Comparison of ENCODE assay signal across 12 cellular contexts in genomic region chrX:38811515-38812239, GRCh38. TPM values are rescaled to one million over a fixed set of nuclear protein-coding genes. Genes with fewer than 3 reads are reported as not detected.
DNase-seq lines count a peak whose midpoint lies in the region; ATAC-seq and TF ChIP-seq lines count a peak whose summit lies in the region.
"Had no signal": no experiment of that assay in that cellular context is flagged by ENCODE, and none has a peak within 500 bp of the region (broad histone marks: within the 10 kb centered on the region; RNA-seq: fewer than 3 reads in every experiment).

No MANE protein-coding gene starts in this region.

- H3K36me3 ChIP-seq in DND-41 (ENCODE audit: insufficient read depth, low read length), result peaks cover 4% of the 10 kb centered on the region
- no peaks in the 10 kb centered on the region for H3K36me3 ChIP-seq in KMS-11 (ENCODE audit: insufficient read depth)
- H3K36me3 ChIP-seq in adipocyte (ENCODE audit: control insufficient read depth, insufficient read depth, low read length, severe bottlenecking), result no peaks in the 10 kb centered on the region
- no peaks in the 10 kb centered on the region for H3K36me3 ChIP-seq in mesendoderm (ENCODE audit: control insufficient read depth, insufficient read depth, low read length)
- H3K36me3 ChIP-seq: neural progenitor cell, Peyer's patch had no signal

- no peaks in the 10 kb centered on the region for H3K79me1 ChIP-seq in mesendoderm (ENCODE audit: low read length)

- no peak overlapping the region for H4K8ac ChIP-seq in mesendoderm (ENCODE audit: low read depth, low read length)

- H3K18ac ChIP-seq in mesendoderm (ENCODE audit: low read length), result no peak overlapping the region

- no peak overlapping the region for H2AK5ac ChIP-seq in mesendoderm (ENCODE audit: low read length)

- H3K27ac Mint-ChIP-seq in CD14-positive monocyte, result no peak overlapping the region
- H3K27ac Mint-ChIP-seq: neural progenitor cell had no signal

- no peak overlapping the region for H3K4me3 Mint-ChIP-seq in CD14-positive monocyte
- H3K4me3 Mint-ChIP-seq: neural progenitor cell had no signal

- DNase-seq in DND-41, result no peak
- DNase-seq in adipocyte (ENCODE audit: low read depth), result peak; percentile 9
- peak; percentile 35 for DNase-seq in mesendoderm
- DNase-seq in NCI-H446 treated with DMSO at 0.1 percent for 48 hours (lab: John Stamatoyannopoulos, UW), result no peak
- no peak for DNase-seq in CD14-positive monocyte (ENCODE audit: low spot score)
- DNase-seq: aorta, DMS53, Peyer's patch had no signal

- H4K5ac ChIP-seq in mesendoderm (ENCODE audit: low read length), result no peak overlapping the region

- no peaks in the 10 kb centered on the region for H3K27me3 ChIP-seq in DND-41 (ENCODE audit: insufficient read depth, low read length, poor library complexity)
- no peaks in the 10 kb centered on the region for H3K27me3 ChIP-seq in KMS-11 (ENCODE audit: insufficient read depth, low read depth)
- H3K27me3 ChIP-seq in adipocyte (replicated peaks; ENCODE audit: control insufficient read depth, insufficient read depth, low read length), result no peaks in the 10 kb centered on the region
- no peaks in the 10 kb centered on the region for H3K27me3 ChIP-seq in mesendoderm (ENCODE audit: insufficient read depth, low read length, poor library complexity)
- H3K27me3 ChIP-seq: neural progenitor cell, Peyer's patch had no signal

- peaks cover 0 to 2% (median 0%) of the 10 kb centered on the region in 7 donors for H3K9me3 Mint-ChIP-seq in CD14-positive monocyte

- H3K4me3 ChIP-seq in DND-41 (ENCODE audit: low read depth in 1 of 2, low read length in 2 of 2), result no peak overlapping the region
- no peak overlapping the region for H3K4me3 ChIP-seq in KMS-11 (IDR thresholded peaks at IDR 0.05; ENCODE audit: insufficient read depth, low read depth, low read length)
- H3K4me3 ChIP-seq in adipocyte (ENCODE audit: low read length), result no peak overlapping the region
- H3K4me3 ChIP-seq in mesendoderm (ENCODE audit: low read length), result no peak overlapping the region
- H3K4me3 ChIP-seq: neural progenitor cell, Peyer's patch had no signal

- no peak overlapping the region for H3K56ac ChIP-seq in mesendoderm (ENCODE audit: low read length)

- no peak overlapping the region for H2BK5ac ChIP-seq in mesendoderm (ENCODE audit: low read length)

- ATAC-seq in DND-41 (ENCODE audit: insufficient read depth, low read depth), result no peak
- no peak for ATAC-seq in GM18520 (IDR thresholded peaks at IDR 0.05; ENCODE audit: unreplicated experiment)
- ATAC-seq: esophagus mucosa had no signal

- peaks cover 9% of the 10 kb centered on the region for H3K79me2 ChIP-seq in DND-41 (ENCODE audit: insufficient read depth, low read length)
- H3K79me2 ChIP-seq in KMS-11 (ENCODE audit: insufficient read depth, low read depth), result peaks cover 9% of the 10 kb centered on the region
- H3K79me2 ChIP-seq in mesendoderm (ENCODE audit: control insufficient read depth, insufficient read depth, low read length), result peaks cover 2% of the 10 kb centered on the region

- H2BK120ac ChIP-seq in mesendoderm (ENCODE audit: low read depth, low read length), result no peak overlapping the region

- no peak overlapping the region for H3K9ac ChIP-seq in DND-41 (ENCODE audit: low read depth, low read length)
- H3K9ac ChIP-seq in KMS-11, result no peak overlapping the region
- H3K9ac ChIP-seq in adipocyte (ENCODE audit: low read length), result no peak overlapping the region
- H3K9ac ChIP-seq in mesendoderm (ENCODE audit: low read length), result no peak overlapping the region
- H3K9ac ChIP-seq: neural progenitor cell had no signal

- peaks cover 0 to 4% of the 10 kb centered on the region in 2 donors for H3K36me3 Mint-ChIP-seq in CD14-positive monocyte
- H3K36me3 Mint-ChIP-seq: neural progenitor cell had no signal

- peaks cover 0 to 1% (median 0%) of the 10 kb centered on the region in 3 donors for H3K27me3 Mint-ChIP-seq in CD14-positive monocyte (ENCODE audit: low read depth in 3 of 3)

- no peak overlapping the region for H2BK15ac ChIP-seq in mesendoderm (replicated peaks; ENCODE audit: low read depth)

- H3K4me1 Mint-ChIP-seq in CD14-positive monocyte, result peaks cover 43% of the 10 kb centered on the region

- peaks cover 64% of the 10 kb centered on the region for H3K4me1 ChIP-seq in DND-41 (ENCODE audit: insufficient read depth, low read length)
- peaks cover 62% of the 10 kb centered on the region for H3K4me1 ChIP-seq in KMS-11 (ENCODE audit: low read depth, poor library complexity, severe bottlenecking)
- H3K4me1 ChIP-seq in adipocyte (ENCODE audit: control insufficient read depth, insufficient read depth, low read length), result peaks cover 4% of the 10 kb centered on the region
- H3K4me1 ChIP-seq in mesendoderm (ENCODE audit: control insufficient read depth, low read depth, low read length), result no peaks in the 10 kb centered on the region

- H3K27ac ChIP-seq in DND-41 (ENCODE audit: low read length) (peak overlapping the region; percentile 71), KMS-11 (peak overlapping the region; percentile 52), mesendoderm (ENCODE audit: low read depth, low read length) (no peak overlapping the region)
- H3K27ac ChIP-seq: neural progenitor cell had no signal

- TF ChIP-seq CTCF in DND-41 (IDR thresholded peaks at IDR 0.05; ENCODE audit: borderline replicate concordance, extremely low read depth, low read length, poor library complexity, severe bottlenecking) (no peak), KMS-11 (conservative IDR thresholded peaks at IDR 0.05; ENCODE audit: low read depth, low read length) (no peak), CD14-positive monocyte (IDR thresholded peaks at IDR 0.05) (no peak)

- H4K20me1 ChIP-seq in DND-41 (ENCODE audit: insufficient read depth, low read length), result no peaks in the 10 kb centered on the region
- H4K20me1 ChIP-seq in KMS-11 (ENCODE audit: insufficient read depth), result no peaks in the 10 kb centered on the region

- intact Hi-C loops in CD14-positive monocyte (cut with micrococcal nuclease), result no loop called here

- no CpG with 5 or more reads among the region's 3 CpGs for WGBS in mesendoderm (ENCODE audit: extremely low coverage, insufficient coverage, low lambda C conversion rate)

- no peaks in the 10 kb centered on the region for H3K9me3 ChIP-seq in DND-41 (ENCODE audit: insufficient read depth, low read length, severe bottlenecking)
- no peaks in the 10 kb centered on the region for H3K9me3 ChIP-seq in adipocyte (ENCODE audit: control insufficient read depth, low read length)
- H3K9me3 ChIP-seq: Peyer's patch had no signal

- no peak overlapping the region for H2AFZ ChIP-seq in DND-41 (ENCODE audit: low read depth, low read length)
- H2AFZ ChIP-seq in KMS-11 (ENCODE audit: low read depth), result peak overlapping the region; percentile 34; the same call in 1 of the 2 replicates
- H2AFZ ChIP-seq: neural progenitor cell had no signal

- H3K4me2 ChIP-seq in DND-41 (ENCODE audit: insufficient read depth, low read length), result no peak overlapping the region; the same call in 1 of the 2 replicates
- peak overlapping the region; percentile 72 for H3K4me2 ChIP-seq in KMS-11
- H3K4me2 ChIP-seq in mesendoderm (ENCODE audit: low read length), result no peak overlapping the region
- H3K4me2 ChIP-seq: neural progenitor cell had no signal

- H3K4ac ChIP-seq in mesendoderm (ENCODE audit: low read depth, low read length), result no peak overlapping the region

- H3K23ac ChIP-seq in mesendoderm (ENCODE audit: low read length), result no peak overlapping the region

RNA-seq across cellular contexts. Expression of gene MID1IP1, which starts 10.4 kb away (rescaled TPM):
- 101 TPM for polyA plus RNA-seq in mesendoderm (2013, experiment 1 of 2)
- 98.0 TPM for polyA plus RNA-seq in mesendoderm (2013, experiment 2 of 2)
- polyA plus RNA-seq in CD14-positive monocyte, result 10 to 100 TPM; 48.4 to 55.5 TPM

Comparison
In these comparisons a context has a peak if more than half of its experiments do, and no peak if none do; other contexts are left out.
1. DNase-seq: peak in adipocyte (single experiment) and mesendoderm (single experiment); none in DND-41 (single experiment), NCI-H446 treated with DMSO at 0.1 percent for 48 hours (single experiment) and CD14-positive monocyte (single experiment).